Comparison of ENCODE assay signal across 21 cellular contexts in the genomic region with DNA sequence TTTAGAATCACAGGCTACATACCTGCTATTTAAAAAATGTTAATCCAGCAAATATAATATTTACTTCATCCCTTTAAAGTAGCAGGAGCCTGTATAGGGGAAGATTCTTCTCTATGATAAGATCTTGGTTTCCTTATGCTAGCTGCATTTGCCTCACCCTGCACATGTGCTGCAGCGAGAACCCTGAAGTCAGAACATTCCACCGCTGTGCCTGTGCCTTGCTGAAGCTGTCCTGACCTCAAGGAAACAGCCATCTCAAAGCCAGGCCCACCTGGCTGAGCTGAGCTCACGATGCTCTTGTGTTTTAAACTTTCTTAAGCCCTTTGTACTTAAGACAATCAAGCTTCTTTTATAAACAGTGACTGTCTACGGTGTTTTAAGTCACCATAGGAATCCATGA.
"Had no signal": no experiment of that assay in that cellular context is flagged by ENCODE, and none has a peak within 500 bp of the region (broad histone marks: within the 10 kb centered on the region; RNA-seq: fewer than 3 reads in every experiment).

No MANE protein-coding gene starts in this region.

- H3K4me3 Mint-ChIP-seq: activated B cell treated with CpG ODN at 0.5 μM for 24 hours; activated CD4-positive, alpha-beta memory T cell treated with anti-CD3 and anti-CD28 coated beads for 36 hours; activated naive CD8-positive, alpha-beta T cell treated with anti-CD3 and anti-CD28 coated beads, Interleukin-2, amount 10 ng/mL, durations not matched to agents 7 days and 5 days; naive B cell; T-helper 2 cell treated with Interferon-gamma antibody and Interleukin-4, amounts not matched to agents 5 μg/mL and 100 μg/mL, for 36 hours had no signal

- H3K27ac Mint-ChIP-seq: activated B cell treated with CpG ODN at 0.5 μM for 24 hours; activated CD4-positive, alpha-beta memory T cell treated with anti-CD3 and anti-CD28 coated beads for 36 hours; activated naive CD8-positive, alpha-beta T cell treated with anti-CD3 and anti-CD28 coated beads, Interleukin-2, amount 10 ng/mL, durations not matched to agents 7 days and 5 days; naive B cell; T-helper 2 cell treated with Interferon-gamma antibody and Interleukin-4, amounts not matched to agents 5 μg/mL and 100 μg/mL, for 36 hours had no signal

- H3K36me3 Mint-ChIP-seq: activated CD4-positive, alpha-beta memory T cell treated with anti-CD3 and anti-CD28 coated beads for 36 hours; activated naive CD8-positive, alpha-beta T cell treated with anti-CD3 and anti-CD28 coated beads, Interleukin-2, amount 10 ng/mL, durations not matched to agents 7 days and 5 days; naive B cell had no signal

- H3K4me3 ChIP-seq: heart left ventricle, left lung, lung, sigmoid colon, testis, vagina had no signal

- ATAC-seq: heart left ventricle, left lung had no signal

- H3K4me1 ChIP-seq: heart left ventricle, left lung, sigmoid colon, testis, vagina had no signal

- H3K36me3 ChIP-seq: heart left ventricle, left lung, sigmoid colon, vagina had no signal

- H3K27me3 Mint-ChIP-seq: activated B cell treated with CpG ODN at 0.5 μM for 24 hours; activated CD4-positive, alpha-beta memory T cell treated with anti-CD3 and anti-CD28 coated beads for 36 hours; activated naive CD8-positive, alpha-beta T cell treated with anti-CD3 and anti-CD28 coated beads, Interleukin-2, amount 10 ng/mL, durations not matched to agents 7 days and 5 days; naive B cell had no signal

- DNase-seq: activated B cell treated with CpG ODN at 0.5 μM for 24 hours; activated CD4-positive, alpha-beta memory T cell treated with anti-CD3 and anti-CD28 coated beads for 36 hours; activated CD4-positive, alpha-beta T cell treated with anti-CD3 and anti-CD28 coated beads for 4 hours; activated naive CD4-positive, alpha-beta T cell treated with Interleukin-2 at 50 U/mL for 16 hours; activated naive CD8-positive, alpha-beta T cell treated with anti-CD3 and anti-CD28 coated beads, Interleukin-2, amount 10 ng/mL, durations not matched to agents 7 days and 5 days; activated T-cell treated with anti-CD3 and anti-CD28 coated beads, Interleukin-2, amount 50 U/mL, for 48 hours; amniotic stem cell; cerebellar nuclear complex; cortex of kidney; heart left ventricle; kidney glomerular epithelial cell; left lung; naive B cell; posterior cingulate gyrus; sigmoid colon; stimulated activated CD4-positive, alpha-beta T cell treated with anti-CD3 and anti-CD28 coated beads, Interleukin-2, amount 100 ng/mL, for 48 hours; stimulated activated naive CD4-positive, alpha-beta T cell; testis had no signal

- H3K9me3 Mint-ChIP-seq: activated naive CD8-positive, alpha-beta T cell treated with anti-CD3 and anti-CD28 coated beads, Interleukin-2, amount 10 ng/mL, durations not matched to agents 7 days and 5 days had no signal

- H3K4me1 Mint-ChIP-seq: activated B cell treated with CpG ODN at 0.5 μM for 24 hours; activated naive CD8-positive, alpha-beta T cell treated with anti-CD3 and anti-CD28 coated beads, Interleukin-2, amount 10 ng/mL, durations not matched to agents 7 days and 5 days; naive B cell had no signal

- H3K27me3 ChIP-seq: heart left ventricle, left lung, sigmoid colon, testis, vagina had no signal

- H3K27ac ChIP-seq: heart left ventricle, left lung, sigmoid colon, testis, vagina had no signal

- H3K9me3 ChIP-seq: sigmoid colon, testis, vagina had no signal
